17 cellular contexts compared by ENCODE assay signal in genomic region chr12:132837693-132838463, GRCh38. TPM values are rescaled to one million over a fixed set of nuclear protein-coding genes. Genes with fewer than 3 reads are reported as not detected.
DNase-seq lines count a peak whose midpoint lies in the region; ATAC-seq, FAIRE-seq and TF ChIP-seq lines count a peak whose summit lies in the region.
"Had no signal": no experiment of that assay in that cellular context is flagged by ENCODE, and none has a peak within 500 bp of the region (broad histone marks: within the 10 kb centered on the region; RNA-seq: fewer than 3 reads in every experiment).

No MANE protein-coding gene starts in this region.

- no peak overlapping the region for H2AK9ac ChIP-seq in IMR-90 (replicated peaks; ENCODE audit: low read depth, low read length, poor library complexity)

- H3K14ac ChIP-seq in IMR-90 (replicated peaks; ENCODE audit: low read depth, low read length), result no peak overlapping the region

- CTCF ChIA-PET in IMR-90 (lab: Yijun Ruan, JAX) (no interaction called here), K562 (lab: Yijun Ruan, JAX; ENCODE audit: low intra/inter-chr PET ratio) (no interaction called here), PC-9 (lab: Charles Lee) (no interaction called here), PC-3 (lab: Charles Lee) (no interaction called here)

- FAIRE-seq in K562 (lab: Jason Lieb, UNC), result no peak
- FAIRE-seq: colon, frontal cortex, kidney had no signal

- no peak overlapping the region for H3K4me3 ChIP-seq in IMR-90 (ENCODE audit: insufficient read depth, low read depth, low read length)
- no peak overlapping the region for H3K4me3 ChIP-seq in K562
- no peak overlapping the region for H3K4me3 ChIP-seq in stomach
- no peak overlapping the region for H3K4me3 ChIP-seq in PC-9
- no peak overlapping the region for H3K4me3 ChIP-seq in PC-3 (ENCODE audit: low read length)

- no peak overlapping the region for H3K18ac ChIP-seq in IMR-90 (ENCODE audit: low read depth, low read length)

- H4K8ac ChIP-seq in IMR-90 (ENCODE audit: low read depth in 2 of 2, low read length in 2 of 2), result no peak overlapping the region

- H3K79me1 ChIP-seq in IMR-90 (ENCODE audit: low read depth in 1 of 2, low read length in 2 of 2), result peaks cover 0 to 12% of the 10 kb centered on the region in 2 experiments; a peak in 2 of 4 replicates

- TF ChIP-seq POLR2A in IMR-90 (IDR thresholded peaks at IDR 0.05; ENCODE audit: low read depth, low read length) (no peak), K562 (conservative IDR thresholded peaks at IDR 0.05) (no peak), stomach (IDR thresholded peaks at IDR 0.05) (no peak)

- no peak overlapping the region for H2AK5ac ChIP-seq in IMR-90 (ENCODE audit: low read depth, low read length)

- no peak overlapping the region for H3K4ac ChIP-seq in IMR-90 (ENCODE audit: low read depth, low read length)

- H3K9me1 ChIP-seq in IMR-90 (ENCODE audit: insufficient read depth, low read length) (peaks cover under 1% of the 10 kb centered on the region; the same call in 1 of the 2 replicates), K562 (ENCODE audit: control insufficient read depth, insufficient read depth, low read length) (no peaks in the 10 kb centered on the region)

- H3K9me3 ChIP-seq in IMR-90 (ENCODE audit: control insufficient read depth, insufficient read depth, low read length) (no peaks in the 10 kb centered on the region), K562 (replicated peaks; ENCODE audit: control insufficient read depth, insufficient read depth, low read depth, low read length) (no peaks in the 10 kb centered on the region), stomach (no peaks in the 10 kb centered on the region), PC-9 (ENCODE audit: insufficient read depth, low read depth) (no peaks in the 10 kb centered on the region), PC-3 (ENCODE audit: low read length) (no peaks in the 10 kb centered on the region)
- H3K9me3 ChIP-seq: Caco-2 had no signal

- H2AFZ ChIP-seq in IMR-90 (replicated peaks; ENCODE audit: low read length, poor library complexity) (no peak overlapping the region), K562 (ENCODE audit: low read depth, low read length) (no peak overlapping the region), PC-9 (no peak overlapping the region), PC-3 (ENCODE audit: low read length) (no peak overlapping the region)

- BruUV-seq in IMR-90 (replicated peaks; lab: Mats Ljungman, UMichigan) (no TSS peak), K562 (replicated peaks; lab: Mats Ljungman, UMichigan) (no TSS peak), PC-9 (replicated peaks; lab: Mats Ljungman, UMichigan) (no TSS peak), PC-3 (replicated peaks; lab: Mats Ljungman, UMichigan) (no TSS peak)

- WGBS in IMR-90 (ENCODE audit: extremely low coverage in 2 of 2, insufficient read length in 1 of 2), 2 experiments, result 79% methylated on average over 22 of the region's 28 CpGs; no CpG with 5 or more reads in 1 of the 2 experiments
- 80% methylated on average over 21 of the region's 28 CpGs for WGBS in K562 (ENCODE audit: insufficient coverage, low coverage, missing lambda C conversion rate)
- 68 to 84% (median 83%) methylated on average over 25 to 28 of the region's 28 CpGs for WGBS in stomach, 5 donors

- no peak for TF ChIP-seq CTCF in IMR-90 (conservative IDR thresholded peaks at IDR 0.05; ENCODE audit: low read depth, low read length)
- no peak for TF ChIP-seq CTCF in K562 (IDR thresholded peaks at IDR 0.05 in 2 of 3, conservative IDR thresholded peaks at IDR 0.05 in 1 of 3; ENCODE audit: insufficient read depth in 2 of 3, low read depth in 1 of 3, low read length in 3 of 3)
- TF ChIP-seq CTCF in stomach (IDR thresholded peaks at IDR 0.05), result no peak
- TF ChIP-seq CTCF in PC-9 (conservative IDR thresholded peaks at IDR 0.05), result no peak
- no peak for TF ChIP-seq CTCF in PC-3 (conservative IDR thresholded peaks at IDR 0.05; ENCODE audit: low read depth, low read length)

- H3K4me1 ChIP-seq in IMR-90 (ENCODE audit: control insufficient read depth, insufficient read depth, low read length), result no peaks in the 10 kb centered on the region
- peaks cover 0 to 38% of the 10 kb centered on the region in 2 experiments; a peak in 3 of 5 replicates for H3K4me1 ChIP-seq in K562 (replicated peaks in 1 of 2; ENCODE audit: control insufficient read depth in 2 of 2, insufficient read depth in 2 of 2, low read length in 2 of 2)
- H3K4me1 ChIP-seq in stomach, result peaks cover 0 to 17% (median 6%) of the 10 kb centered on the region in 4 donors
- no peaks in the 10 kb centered on the region for H3K4me1 ChIP-seq in PC-9 (replicated peaks; ENCODE audit: insufficient read depth)
- H3K4me1 ChIP-seq in PC-3 (ENCODE audit: insufficient read depth, low read length), result no peaks in the 10 kb centered on the region
- H3K4me1 ChIP-seq: Caco-2 had no signal

- no peaks in the 10 kb centered on the region for H3K27me3 ChIP-seq in IMR-90 (ENCODE audit: control insufficient read depth, insufficient read depth, low read length)
- no peaks in the 10 kb centered on the region for H3K27me3 ChIP-seq in K562 (ENCODE audit: control insufficient read depth in 2 of 2, insufficient read depth in 2 of 2, low read length in 2 of 2)
- H3K27me3 ChIP-seq in stomach, result no peaks in the 10 kb centered on the region
- no peaks in the 10 kb centered on the region for H3K27me3 ChIP-seq in PC-9 (ENCODE audit: insufficient read depth, low read depth)
- H3K27me3 ChIP-seq in PC-3 (ENCODE audit: low read length), result no peaks in the 10 kb centered on the region

- no peak overlapping the region for H2BK120ac ChIP-seq in IMR-90 (ENCODE audit: low read depth, low read length)

- H3K9ac ChIP-seq in IMR-90 (ENCODE audit: low read depth, low read length), result no peak overlapping the region
- peak overlapping the region in 1 of 2 experiments; percentile 43; a peak in 1 of 4 replicates for H3K9ac ChIP-seq in K562 (ENCODE audit: insufficient read depth in 1 of 2, low read depth in 2 of 2, low read length in 2 of 2)
- H3K9ac ChIP-seq in PC-3 (ENCODE audit: low read length), result no peak overlapping the region

- H4K20me1 ChIP-seq in IMR-90 (ENCODE audit: insufficient read depth, low read length) (no peaks in the 10 kb centered on the region; the same call in none of the 2 replicates), K562 (replicated peaks; ENCODE audit: control insufficient read depth, insufficient read depth, low read length) (no peaks in the 10 kb centered on the region), PC-9 (ENCODE audit: insufficient read depth) (no peaks in the 10 kb centered on the region), PC-3 (ENCODE audit: low read length) (no peaks in the 10 kb centered on the region)

- H3K36me3 ChIP-seq in IMR-90 (ENCODE audit: control insufficient read depth, insufficient read depth, low read length) (peaks cover 43% of the 10 kb centered on the region), K562 (ENCODE audit: control insufficient read depth, insufficient read depth, low read length) (peaks cover 12% of the 10 kb centered on the region; the same call in 2 of the 3 replicates), stomach (peaks cover 30 to 81% (median 64%) of the 10 kb centered on the region in 4 donors), PC-9 (ENCODE audit: low read depth) (no peaks in the 10 kb centered on the region), PC-3 (ENCODE audit: low read depth, low read length) (peaks cover 13% of the 10 kb centered on the region)

- TF ChIP-seq EP300 in K562 (IDR thresholded peaks at IDR 0.05; ENCODE audit: low read length) (no peak), stomach (IDR thresholded peaks at IDR 0.05) (no peak)

- no peak overlapping the region for H2BK20ac ChIP-seq in IMR-90 (ENCODE audit: low read depth, low read length)

- H3K27ac ChIP-seq in IMR-90 (ENCODE audit: insufficient read depth, low read length) (no peak overlapping the region), K562 (ENCODE audit: extremely low read depth, low read depth, low read length) (no peak overlapping the region), stomach (peak overlapping the region in 3 of 5 donors; percentile 20 to 52 (median 49)), PC-9 (no peak overlapping the region), PC-3 (ENCODE audit: low read length) (no peak overlapping the region)

- no peak overlapping the region for H4K5ac ChIP-seq in IMR-90 (ENCODE audit: low read depth, low read length)

- POLR2A ChIA-PET in IMR-90 (lab: Charles Lee; ENCODE audit: unreplicated experiment), result no interaction called here
- POLR2A ChIA-PET in K562 (lab: Yijun Ruan, JAX), result interaction anchor here (0.6 to 2.0 kb wide), 3 partner anchors 8 to 310 kb away, joined by 3 to 11 read pairs (median 5); no protein-coding TSS in a partner anchor
- POLR2A ChIA-PET in PC-9 (lab: Charles Lee; ENCODE audit: unreplicated experiment), result no interaction called here
- POLR2A ChIA-PET in PC-3 (lab: Charles Lee; ENCODE audit: unreplicated experiment), result no interaction called here

- H2BK5ac ChIP-seq in IMR-90 (ENCODE audit: low read depth, low read length, poor library complexity, severe bottlenecking), result no peak overlapping the region

- H3F3A ChIP-seq in PC-9 (ENCODE audit: insufficient read depth, low read depth) (no peaks in the 10 kb centered on the region), PC-3 (ENCODE audit: low read length, unreplicated experiment) (no peaks in the 10 kb centered on the region)

- no peak overlapping the region for H3K23ac ChIP-seq in IMR-90 (ENCODE audit: low read depth, low read length)

- ATAC-seq in IMR-90 (ENCODE audit: low read depth), result peak; percentile 21
- ATAC-seq in K562, result peak; percentile 15; the same call in 1 of the 3 replicates
- ATAC-seq in PC-3, result no peak; the same call in 1 of the 2 replicates
- ATAC-seq: stimulated activated effector memory CD8-positive, alpha-beta T cell treated with anti-CD3 and anti-CD28 coated beads, Interleukin-12 subunit alpha, Interleukin-12 subunit beta, amount 100 ng/mL, for 72 hours had no signal

- DNase-seq in IMR-90 (no peak), K562 (ENCODE audit: extremely low read depth in 1 of 4, low spot score in 3 of 4) (no peak), iris pigment epithelial cell (ENCODE audit: low read depth) (peak; percentile 11), stomach (no peak), COR-L47 (lab: John Stamatoyannopoulos, UW) (no peak), PC-9 (no peak), PC-3 (no peak)
- DNase-seq: activated CD4-positive, alpha-beta T cell treated with anti-CD3 and anti-CD28 coated beads, Interleukin-2, amount 50 U/mL, for 1 hour; activated gamma-delta T cell; Caco-2; HCEC 1CT; kidney; NCI-H1105 treated with DMSO at 0.1 percent for 48 hours; stimulated activated CD4-positive, alpha-beta T cell treated with anti-CD3 and anti-CD28 coated beads, Interleukin-1b, Interleukin-23, amount 100 ng/mL, for 48 hours had no signal

- H3K9me2 ChIP-seq in PC-9 (ENCODE audit: insufficient read depth) (no peaks in the 10 kb centered on the region), PC-3 (replicated peaks; ENCODE audit: low read length) (no peaks in the 10 kb centered on the region)

- TF ChIP-seq RAD21 in IMR-90 (IDR thresholded peaks at IDR 0.05; ENCODE audit: low read length) (no peak), K562 (CRISPR knock-in tag; conservative IDR thresholded peaks at IDR 0.05 in 1 of 2, IDR thresholded peaks at IDR 0.05 in 1 of 2) (no peak)

- H3K56ac ChIP-seq in IMR-90 (ENCODE audit: extremely low read depth, insufficient read depth, low read length), result no peak overlapping the region

- intact Hi-C loops in IMR-90 (cut with micrococcal nuclease), result no loop called here
- intact Hi-C loops in K562 (cut with micrococcal nuclease), result no loop called here
- intact Hi-C loops in stomach (cut with DNase I; ENCODE audit: low total_unique reads), result no loop called here
- intact Hi-C loops in PC-9 (cut with micrococcal nuclease; ENCODE audit: unreplicated experiment), result no loop called here
- intact Hi-C loops in PC-3 (cut with micrococcal nuclease), result no loop called here

- H3K4me2 ChIP-seq in IMR-90 (ENCODE audit: low read depth, low read length) (no peak overlapping the region), K562 (ENCODE audit: insufficient read depth, low read length) (no peak overlapping the region), PC-9 (no peak overlapping the region), PC-3 (ENCODE audit: low read length) (no peak overlapping the region)

- H4K91ac ChIP-seq in IMR-90 (ENCODE audit: insufficient read depth, low read depth, low read length), result no peak overlapping the region

- in situ Hi-C loops in IMR-90 (cut with MboI; ENCODE audit: low sequenced_read_pairs), result no loop called here
- in situ Hi-C loops in K562 (cut with MboI), result no loop called here

- H3K79me2 ChIP-seq in K562 (ENCODE audit: control insufficient read depth, insufficient read depth, low read length), result no peaks in the 10 kb centered on the region
- no peaks in the 10 kb centered on the region for H3K79me2 ChIP-seq in PC-9 (ENCODE audit: low read depth)
- no peaks in the 10 kb centered on the region for H3K79me2 ChIP-seq in PC-3 (ENCODE audit: low read length)

- no peak overlapping the region for H2BK15ac ChIP-seq in IMR-90 (ENCODE audit: low read depth, low read length)

- dilution Hi-C loops in IMR-90 (cut with HindIII; ENCODE audit: low sequenced_read_pairs, unreplicated experiment), result no loop called here

RNA-seq across cellular contexts. Expression of gene GOLGA3, which starts 9.2 kb away (rescaled TPM):
- 99.8 and 102 TPM in 2 replicates for total RNA-seq in IMR-90 (2012; rRNA removed)
- polyA plus RNA-seq in IMR-90 (2012; rRNA removed), result 39.6 and 41.1 TPM in 2 replicates
- polyA plus RNA-seq in IMR-90 (2012; cell fraction: cytosol; rRNA removed), result 28.7 and 29.9 TPM in 2 replicates
- 62.0 and 68.6 TPM in 2 replicates for polyA plus RNA-seq in IMR-90 (2012; cell fraction: nucleus; rRNA removed; ENCODE audit: low replicate concordance)
- total RNA-seq in K562 (2011; cell fraction: chromatin; rRNA removed; ENCODE audit: low replicate concordance), result 144 and 257 TPM in 2 replicates
- total RNA-seq in K562 (2011; cell fraction: nucleolus; rRNA removed), result 92.6 and 108 TPM in 2 replicates
- total RNA-seq in K562 (2011; cell fraction: nucleoplasm; rRNA removed), result 87.7 and 106 TPM in 2 replicates
- total RNA-seq in K562 (2014; rRNA removed), result 36.1 and 38.7 TPM in 2 replicates
- 17.0 and 19.0 TPM in 2 replicates for total RNA-seq in K562 (2014; rRNA removed; fragmentation: Illumina TruSeq; extraction: Trizol)
- total RNA-seq in K562 (2015; rRNA removed; fragmentation: Illumina TruSeq; extraction: Trizol), result 21.2 and 22.8 TPM in 2 replicates
- 41.7 and 48.1 TPM in 2 replicates for total RNA-seq in K562 (2021)
- polyA plus RNA-seq in K562 (2011; rRNA removed), result 15.0 and 20.2 TPM in 2 replicates
- polyA plus RNA-seq in K562 (2011; cell fraction: cytosol; rRNA removed), result 21.4 and 25.3 TPM in 2 replicates
- 38.5 and 43.6 TPM in 2 replicates for polyA plus RNA-seq in K562 (2011; cell fraction: nucleus; rRNA removed)
- 12.5 and 13.1 TPM in 2 replicates for polyA plus RNA-seq in K562 (2012)
- polyA plus RNA-seq in K562 (2014; fragmentation: Illumina TruSeq; extraction: Trizol), result 9.0 and 11.8 TPM in 2 replicates
- 1 to 10 TPM; 1.9 to 2.9 TPM for polyA plus RNA-seq in K562 (2014; fragmentation: Nextera tagmentation; extraction: Ambion mirVana)
- 18.4 and 18.6 TPM in 2 replicates for polyA plus RNA-seq in K562 (2014; rRNA removed)
- 26.2 and 28.2 TPM in 2 replicates for polyA minus RNA-seq in K562 (2011; rRNA and poly(A)+ RNA removed)
- polyA minus RNA-seq in K562 (2011; cell fraction: cytosol; rRNA and poly(A)+ RNA removed), result 43.5 and 57.6 TPM in 2 replicates
- 18.7 and 48.9 TPM in 2 replicates for polyA minus RNA-seq in K562 (2011; cell fraction: nucleus; rRNA and poly(A)+ RNA removed)
- total RNA-seq in stomach, result 100 to 1,000 TPM in 2 of 5 donors, 10 to 100 TPM in 3; 53.7 to 204 (median 75.5) TPM
- polyA plus RNA-seq in stomach, result 10 to 100 TPM in 2 of 3 donors, 1 to 10 TPM in 1; 8.8 to 29.2 (median 17.9) TPM
- total RNA-seq in PC-9 (2021), result 69.3 and 72.7 TPM in 2 replicates
- 86.9 and 130 TPM in 2 replicates for total RNA-seq in PC-3 (2014; rRNA removed)

RNA-seq across cellular contexts. Expression of gene CHFR, which starts 49.5 kb away (rescaled TPM):
- total RNA-seq in IMR-90 (2012; rRNA removed) (11.4 and 13.4 TPM in 2 replicates), K562 (2014; rRNA removed) (18.2 and 19.3 TPM in 2 replicates), K562 (2014; rRNA removed; fragmentation: Illumina TruSeq; extraction: Trizol) (14.1 and 14.2 TPM in 2 replicates), K562 (2015; rRNA removed; fragmentation: Illumina TruSeq; extraction: Trizol) (12.7 and 15.5 TPM in 2 replicates), K562 (2021) (26.1 and 26.8 TPM in 2 replicates), stomach (100 to 1,000 TPM in 1 of 5 donors, 10 to 100 TPM in 4; 48.7 to 107 (median 73.3) TPM), PC-9 (2021) (15.5 and 17.8 TPM in 2 replicates), PC-3 (2014; rRNA removed) (23.3 and 25.8 TPM in 2 replicates)
- polyA plus RNA-seq in IMR-90 (2012; rRNA removed) (29.9 and 35.3 TPM in 2 replicates), K562 (2011; rRNA removed) (32.5 and 33.9 TPM in 2 replicates), K562 (2014; fragmentation: Illumina TruSeq; extraction: Trizol) (18.6 and 21.2 TPM in 2 replicates), K562 (2014; fragmentation: Nextera tagmentation; extraction: Ambion mirVana) (under 1 TPM; 0.61 to 0.84 TPM), K562 (2014; rRNA removed) (23.6 and 25.8 TPM in 2 replicates), stomach (10 to 100 TPM; 14.7 to 20.8 (median 15.4) TPM)
- polyA plus RNA-seq in IMR-90 (2012; cell fraction: cytosol; rRNA removed), result 18.3 and 22.6 TPM in 2 replicates
- polyA plus RNA-seq in IMR-90 (2012; cell fraction: nucleus; rRNA removed; ENCODE audit: low replicate concordance), result 136 and 171 TPM in 2 replicates
- total RNA-seq in K562 (2011; cell fraction: chromatin; rRNA removed; ENCODE audit: low replicate concordance), result 247 and 420 TPM in 2 replicates
- total RNA-seq in K562 (2011; cell fraction: nucleolus; rRNA removed), result 153 and 159 TPM in 2 replicates
- total RNA-seq in K562 (2011; cell fraction: nucleoplasm; rRNA removed), result 192 and 220 TPM in 2 replicates
- polyA plus RNA-seq in K562 (2011; cell fraction: cytosol; rRNA removed), result 31.7 and 36.8 TPM in 2 replicates
- 72.8 and 92.7 TPM in 2 replicates for polyA plus RNA-seq in K562 (2011; cell fraction: nucleus; rRNA removed)
- polyA plus RNA-seq in K562 (2012), result 15.8 and 25.4 TPM in 2 replicates
- 34.2 and 40.4 TPM in 2 replicates for polyA minus RNA-seq in K562 (2011; rRNA and poly(A)+ RNA removed)
- 18.1 and 22.3 TPM in 2 replicates for polyA minus RNA-seq in K562 (2011; cell fraction: cytosol; rRNA and poly(A)+ RNA removed)
- polyA minus RNA-seq in K562 (2011; cell fraction: nucleus; rRNA and poly(A)+ RNA removed), result 23.3 and 27.7 TPM in 2 replicates

Comparison
In these comparisons a context has a peak if more than half of its experiments do, and no peak if none do; other contexts are left out.
1. H3K27ac ChIP-seq: peak in stomach (3 of 5); none in IMR-90 (single experiment), K562 (single experiment), PC-9 (single experiment) and PC-3 (single experiment).